Comparison of ENCODE assay signal across 8 cellular contexts in the genomic region with DNA sequence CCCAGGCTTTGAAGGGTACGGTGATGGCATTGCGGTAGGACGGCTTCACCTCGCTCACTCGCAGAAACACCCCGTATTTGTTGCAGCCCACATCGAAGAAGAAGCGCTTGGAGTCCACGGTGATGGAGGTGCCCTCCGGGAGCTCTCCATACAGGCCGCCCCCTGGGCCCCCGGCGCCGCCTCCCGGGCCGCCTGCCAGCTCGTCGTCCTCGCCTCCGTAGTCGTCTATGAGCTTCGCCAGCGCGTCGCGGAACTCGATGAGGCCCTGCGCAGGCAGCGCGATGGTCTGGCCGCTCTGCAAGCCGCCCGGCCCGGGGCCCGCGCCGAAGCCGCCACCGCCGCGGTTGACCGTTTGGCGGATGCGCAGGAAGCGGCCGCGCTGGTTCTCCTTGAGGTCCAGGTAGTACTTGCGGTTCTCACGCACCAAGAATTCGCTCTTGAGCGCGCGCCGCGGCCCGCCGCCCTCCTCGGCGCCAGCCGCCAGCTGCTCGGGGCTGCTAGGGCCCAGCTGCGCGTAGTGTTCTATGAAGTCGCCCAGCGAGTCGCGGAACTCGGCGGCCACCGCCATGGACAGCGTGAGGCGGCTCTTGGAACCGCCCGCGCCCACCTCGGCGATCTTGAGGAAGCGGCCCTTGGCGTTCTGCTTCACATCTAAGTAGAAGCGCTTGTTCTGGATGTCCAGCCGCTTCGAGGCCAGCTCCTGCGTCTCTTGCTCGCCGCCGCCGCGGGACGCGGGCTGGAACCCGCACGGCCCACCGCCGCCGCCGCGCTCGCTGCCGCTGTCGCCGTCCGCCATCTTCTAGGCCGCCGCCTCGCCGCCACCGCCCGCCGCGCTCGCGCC. TPM values are rescaled to one million over a fixed set of nuclear protein-coding genes. Genes with fewer than 3 reads are reported as not detected.
DNase-seq lines count a peak whose midpoint lies in the region; ATAC-seq and TF ChIP-seq lines count a peak whose summit lies in the region.

No MANE protein-coding gene starts in this region.

- H3K27ac ChIP-seq in esophagus squamous epithelium = peak overlapping the region; percentile 98 to 100 (median 99)

- H3K27ac Mint-ChIP-seq in natural killer cell = peak overlapping the region; percentile 100
- peak overlapping the region; percentile 91 to 95 for H3K27ac Mint-ChIP-seq in stimulated activated naive CD8-positive, alpha-beta T cell treated with anti-CD3 and anti-CD28 coated beads, Interleukin-15, amount 100 ng/mL, for 72 hours

- H3K36me3 Mint-ChIP-seq in activated T-cell treated with anti-CD3 and anti-CD28 coated beads, Interleukin-2, amount 50 U/mL, for 4 hours (ENCODE audit: insufficient read depth) = peaks cover 27% of the 10 kb centered on the region
- no peaks in the 10 kb centered on the region for H3K36me3 Mint-ChIP-seq in natural killer cell

- ATAC-seq in HG02798 (IDR thresholded peaks at IDR 0.05; ENCODE audit: poor library complexity, unreplicated experiment) = peak; percentile 25
- peak; percentile 19 to 25 for ATAC-seq in activated T-cell treated with anti-CD3 and anti-CD28 coated beads, Interleukin-2, amount 50 U/mL, for 4 hours
- ATAC-seq in natural killer cell = peak; percentile 22 to 48 (median 31)
- peak; percentile 24 for ATAC-seq in stimulated activated naive CD8-positive, alpha-beta T cell treated with anti-CD3 and anti-CD28 coated beads, Interleukin-15, amount 100 ng/mL, for 72 hours

- peak in 1 of 4 donors; percentile 15 for TF ChIP-seq POLR2A in esophagus squamous epithelium (IDR thresholded peaks at IDR 0.05)

- no peaks in the 10 kb centered on the region for H3K9me3 ChIP-seq in esophagus squamous epithelium

- no peaks in the 10 kb centered on the region for H3K27me3 ChIP-seq in esophagus squamous epithelium

- H3K4me3 Mint-ChIP-seq in activated T-cell treated with anti-CD3 and anti-CD28 coated beads, Interleukin-2, amount 50 U/mL, for 4 hours = peak overlapping the region; percentile 87
- H3K4me3 Mint-ChIP-seq in natural killer cell = peak overlapping the region; percentile 99
- peak overlapping the region; percentile 97 to 98 for H3K4me3 Mint-ChIP-seq in stimulated activated naive CD8-positive, alpha-beta T cell treated with anti-CD3 and anti-CD28 coated beads, Interleukin-15, amount 100 ng/mL, for 72 hours

- H3K4me1 Mint-ChIP-seq in activated T-cell treated with anti-CD3 and anti-CD28 coated beads, Interleukin-2, amount 50 U/mL, for 4 hours (ENCODE audit: low read depth) = peaks cover 50% of the 10 kb centered on the region
- H3K4me1 Mint-ChIP-seq in natural killer cell = peaks cover 42 to 54% of the 10 kb centered on the region in 2 donors
- peaks cover 65% of the 10 kb centered on the region for H3K4me1 Mint-ChIP-seq in stimulated activated naive CD8-positive, alpha-beta T cell treated with anti-CD3 and anti-CD28 coated beads, Interleukin-15, amount 100 ng/mL, for 72 hours

- DNase-seq in NCI-H2107 (lab: John Stamatoyannopoulos, UW) = peak; percentile 25
- no peak for DNase-seq in NCI-H2107 treated with DMSO at 0.1 percent for 48 hours (lab: John Stamatoyannopoulos, UW; ENCODE audit: unreplicated experiment)
- DNase-seq in NCI-H226 = peak; percentile 36
- DNase-seq in activated T-cell treated with anti-CD3 and anti-CD28 coated beads, Interleukin-2, amount 50 U/mL, for 4 hours = peak; percentile 36
- DNase-seq in esophagus squamous epithelium (lab: John Stamatoyannopoulos, UW) = no peak
- peak; percentile 66 for DNase-seq in natural killer cell
- peak; percentile 62 to 64 for DNase-seq in stimulated activated naive CD8-positive, alpha-beta T cell treated with anti-CD3 and anti-CD28 coated beads, Interleukin-15, amount 100 ng/mL, for 72 hours

- H3K36me3 ChIP-seq in esophagus squamous epithelium = peaks cover 0 to 5% (median 0%) of the 10 kb centered on the region in 3 donors

- peaks cover 24 to 63% (median 47%) of the 10 kb centered on the region in 3 donors for H3K4me1 ChIP-seq in esophagus squamous epithelium

- no peaks in the 10 kb centered on the region for H3K27me3 Mint-ChIP-seq in activated T-cell treated with anti-CD3 and anti-CD28 coated beads, Interleukin-2, amount 50 U/mL, for 4 hours (ENCODE audit: low read depth)
- no peaks in the 10 kb centered on the region for H3K27me3 Mint-ChIP-seq in natural killer cell (ENCODE audit: low read depth in 2 of 2)
- H3K27me3 Mint-ChIP-seq in stimulated activated naive CD8-positive, alpha-beta T cell treated with anti-CD3 and anti-CD28 coated beads, Interleukin-15, amount 100 ng/mL, for 72 hours = no peaks in the 10 kb centered on the region

- 0% methylated on average over 15 of the region's 112 CpGs; no CpG with 5 or more reads in 1 of the 2 donors for WGBS in esophagus squamous epithelium, 2 donors

- intact Hi-C loops in esophagus squamous epithelium (cut with DNase I) = no loop called here
- intact Hi-C loops in natural killer cell (cut with micrococcal nuclease) = loop anchor here (1.0 to 10.0 kb wide), 6 partner anchors 36 to 1300 kb away; partner anchors contain the start of genes H2AZ2, OGDH, STK17A and TBRG4

- H3K4me3 ChIP-seq in esophagus squamous epithelium = peak overlapping the region; percentile 74 to 96 (median 80)

- H3K9me3 Mint-ChIP-seq in activated T-cell treated with anti-CD3 and anti-CD28 coated beads, Interleukin-2, amount 50 U/mL, for 4 hours = no peaks in the 10 kb centered on the region
- peaks cover 0 to 3% of the 10 kb centered on the region in 2 donors for H3K9me3 Mint-ChIP-seq in natural killer cell
- H3K9me3 Mint-ChIP-seq in stimulated activated naive CD8-positive, alpha-beta T cell treated with anti-CD3 and anti-CD28 coated beads, Interleukin-15, amount 100 ng/mL, for 72 hours = no peaks in the 10 kb centered on the region

- TF ChIP-seq CTCF in esophagus squamous epithelium (IDR thresholded peaks at IDR 0.05) = no peak
- TF ChIP-seq CTCF in natural killer cell (IDR thresholded peaks at IDR 0.05) = no peak

RNA-seq across cellular contexts. Expression of gene PURB, which starts 0.6 kb away (rescaled TPM):
- 10 to 100 TPM; 28.9 to 34.4 (median 30.6) TPM for total RNA-seq in activated T-cell treated with anti-CD3 and anti-CD28 coated beads, Interleukin-2, amount 50 U/mL, for 4 hours
- total RNA-seq in esophagus squamous epithelium = 10 to 100 TPM; 16.4 to 27.7 (median 21.5) TPM
- 10 to 100 TPM; 28.5 to 36.0 (median 33.7) TPM for total RNA-seq in natural killer cell

RNA-seq across cellular contexts. Expression of gene H2AZ2, which starts 36.9 kb away (rescaled TPM):
- 100 to 1,000 TPM; 128 to 140 (median 133) TPM for total RNA-seq in activated T-cell treated with anti-CD3 and anti-CD28 coated beads, Interleukin-2, amount 50 U/mL, for 4 hours
- 100 to 1,000 TPM in 2 of 4 donors, 10 to 100 TPM in 2; 65.2 to 124 (median 99.8) TPM for total RNA-seq in esophagus squamous epithelium
- 100 to 1,000 TPM; 178 to 196 (median 190) TPM for total RNA-seq in natural killer cell

Comparison
In these comparisons a context has a peak if more than half of its experiments do, and no peak if none do; other contexts are left out.
1. DNase-seq: peak in NCI-H2107 (single experiment), NCI-H226 (single experiment), activated T-cell treated with anti-CD3 and anti-CD28 coated beads, Interleukin-2, amount 50 U/mL, for 4 hours (single experiment), natural killer cell (single experiment) and stimulated activated naive CD8-positive, alpha-beta T cell treated with anti-CD3 and anti-CD28 coated beads, Interleukin-15, amount 100 ng/mL, for 72 hours (2 of 2); none in NCI-H2107 treated with DMSO at 0.1 percent for 48 hours (single experiment) and esophagus squamous epithelium (single experiment).
2. Peak in every context shown above with its lines, with median percentiles within 50 percentile points of each other: ATAC-seq and H3K4me3 Mint-ChIP-seq.